ENCODE assay signal across 1 cellular context in genomic region chr22:30444632-30445437, GRCh38.
TF ChIP-seq lines count a peak whose summit lies in the region.

No MANE protein-coding gene starts in this region.

TF ChIP-seq in H1, 55 proteins besides CTCF, POLR2A, EP300 and RAD21:
- TF ChIP-seq EGR1 (IDR thresholded peaks at IDR 0.05; ENCODE audit: borderline replicate concordance, low read depth, low read length): peak; percentile 71; the same call in 1 of the 2 replicates
- TF ChIP-seq SIRT6 (IDR thresholded peaks at IDR 0.05; ENCODE audit: low read length): no peak
- no peak for TF ChIP-seq TCF12 (IDR thresholded peaks at IDR 0.05; ENCODE audit: low read depth, low read length)
- TF ChIP-seq TAF1 (IDR thresholded peaks at IDR 0.05; ENCODE audit: low read depth, low read length): 0 out of 2 replicates have a peak, but pooled peaks have one; percentile 28
- no peak for TF ChIP-seq HDAC6 (IDR thresholded peaks at IDR 0.05; ENCODE audit: low read depth, low read length)
- no peak for TF ChIP-seq MAX (IDR thresholded peaks at IDR 0.05)
- no peak for TF ChIP-seq SP1 (IDR thresholded peaks at IDR 0.05; ENCODE audit: low read depth, low read length)
- TF ChIP-seq POLR2AphosphoS5 (IDR thresholded peaks at IDR 0.05; ENCODE audit: low read depth, low read length): no peak
- no peak for TF ChIP-seq KDM5A (IDR thresholded peaks at IDR 0.05; ENCODE audit: low read length)
- no peak for TF ChIP-seq KDM4A (IDR thresholded peaks at IDR 0.05; ENCODE audit: low read depth, low read length, severe bottlenecking)
- no peak for TF ChIP-seq SUZ12 (IDR thresholded peaks at IDR 0.05; ENCODE audit: low read length)
- TF ChIP-seq CREB1 (IDR thresholded peaks at IDR 0.05): 0 out of 2 replicates have a peak, but pooled peaks have one; percentile 33
- no peak for TF ChIP-seq TAF7 (optimal IDR thresholded peaks at IDR 0.05; ENCODE audit: borderline replicate concordance, low read depth, low read length)
- TF ChIP-seq NRF1 (IDR thresholded peaks at IDR 0.05; ENCODE audit: low read depth, low read length): no peak
- TF ChIP-seq ATF3 (IDR thresholded peaks at IDR 0.05; ENCODE audit: insufficient read depth, low read depth, low read length): no peak
- no peak for TF ChIP-seq SAP30 (IDR thresholded peaks at IDR 0.05; ENCODE audit: insufficient read depth, insufficient replicate concordance, low read length)
- no peak for TF ChIP-seq RXRA (IDR thresholded peaks at IDR 0.05; ENCODE audit: insufficient read depth, low read depth, low read length)
- TF ChIP-seq CEBPB (IDR thresholded peaks at IDR 0.05; ENCODE audit: low read depth, low read length): peak; percentile 53; the same call in 1 of the 2 replicates
- TF ChIP-seq BRCA1 (IDR thresholded peaks at IDR 0.05; ENCODE audit: low read depth, low read length): no peak; the same call in 1 of the 2 replicates
- TF ChIP-seq BACH1 (IDR thresholded peaks at IDR 0.05; ENCODE audit: low read length): no peak
- TF ChIP-seq USF2 (IDR thresholded peaks at IDR 0.05; ENCODE audit: low read length): no peak
- TF ChIP-seq FOSL1 (IDR thresholded peaks at IDR 0.05; ENCODE audit: insufficient read depth, low read depth, low read length): no peak
- no peak for TF ChIP-seq ZNF274 (IDR thresholded peaks at IDR 0.05; ENCODE audit: borderline replicate concordance, extremely low read depth, low read length)
- no peak for TF ChIP-seq CHD7 (IDR thresholded peaks at IDR 0.05; ENCODE audit: insufficient replicate concordance, low read length)
- no peak for TF ChIP-seq E2F6 (IDR thresholded peaks at IDR 0.05)
- TF ChIP-seq RNF2 (IDR thresholded peaks at IDR 0.05; ENCODE audit: borderline replicate concordance, low read depth, low read length, missing control alignments, poor library complexity, severe bottlenecking): no peak
- TF ChIP-seq HDAC2 (IDR thresholded peaks at IDR 0.05; ENCODE audit: borderline replicate concordance in 1 of 2, low read depth in 2 of 2, low read length in 2 of 2): no peak
- TF ChIP-seq SP2 (IDR thresholded peaks at IDR 0.05; ENCODE audit: low read length): no peak
- TF ChIP-seq EZH2 (IDR thresholded peaks at IDR 0.05; ENCODE audit: low read depth, low read length, severe bottlenecking): no peak
- 0 out of 4 replicates have a peak, but pooled peaks of 1 of the 2 experiments have one; percentile 44 for TF ChIP-seq SIN3A (conservative IDR thresholded peaks at IDR 0.05 in 1 of 2, IDR thresholded peaks at IDR 0.05 in 1 of 2; ENCODE audit: low read depth in 1 of 2, low read length in 2 of 2)
- TF ChIP-seq YY1 (IDR thresholded peaks at IDR 0.05; ENCODE audit: low read depth, low read length): peak; percentile 85
- no peak for TF ChIP-seq ASH2L (IDR thresholded peaks at IDR 0.05; ENCODE audit: low read length)
- TF ChIP-seq MAFK (IDR thresholded peaks at IDR 0.05; ENCODE audit: low read depth, low read length): no peak
- no peak for TF ChIP-seq SRF (IDR thresholded peaks at IDR 0.05; ENCODE audit: low read depth, low read length)
- TF ChIP-seq TBP (IDR thresholded peaks at IDR 0.05; ENCODE audit: low read depth, low read length): peak; percentile 16; the same call in 1 of the 2 replicates
- peak; percentile 55 for TF ChIP-seq JUND (IDR thresholded peaks at IDR 0.05; ENCODE audit: low read length)
- TF ChIP-seq RFX5 (IDR thresholded peaks at IDR 0.05; ENCODE audit: borderline replicate concordance, low read depth, low read length): no peak
- TF ChIP-seq JUN (IDR thresholded peaks at IDR 0.05; ENCODE audit: low read depth, low read length): no peak
- no peak for TF ChIP-seq TEAD4 (IDR thresholded peaks at IDR 0.05; ENCODE audit: low read depth, low read length)
- no peak for TF ChIP-seq GTF2F1 (IDR thresholded peaks at IDR 0.05; ENCODE audit: borderline replicate concordance, low read depth, low read length)
- no peak for TF ChIP-seq POU5F1 (IDR thresholded peaks at IDR 0.05; ENCODE audit: low read depth, low read length)
- TF ChIP-seq ATF2 (IDR thresholded peaks at IDR 0.05; ENCODE audit: low read length): no peak
- TF ChIP-seq CHD2 (IDR thresholded peaks at IDR 0.05; ENCODE audit: low read length): 0 out of 2 replicates have a peak, but pooled peaks have one; percentile 31
